In genomic region chr4:98946359-98946758, GRCh38 we compare ENCODE assay signal across 15 cellular contexts. TPM values are rescaled to one million over a fixed set of nuclear protein-coding genes. Genes with fewer than 3 reads are reported as not detected.
DNase-seq lines count a peak whose midpoint lies in the region; ATAC-seq and TF ChIP-seq lines count a peak whose summit lies in the region.
"Had no signal": no experiment of that assay in that cellular context is flagged by ENCODE, and none has a peak within 500 bp of the region (broad histone marks: within the 10 kb centered on the region; RNA-seq: fewer than 3 reads in every experiment).

No MANE protein-coding gene starts in this region.

- no peaks in the 10 kb centered on the region for H3F3A ChIP-seq in GM23338 (replicated peaks; ENCODE audit: low read depth)
- H3F3A ChIP-seq in PC-9 (ENCODE audit: insufficient read depth, low read depth): peaks cover 4% of the 10 kb centered on the region; the same call in 1 of the 2 replicates

- H3K9me3 ChIP-seq in PC-9 (ENCODE audit: insufficient read depth, low read depth): no peaks in the 10 kb centered on the region
- no peaks in the 10 kb centered on the region for H3K9me3 ChIP-seq in thoracic aorta

- H3K27me3 ChIP-seq in GM23338 (ENCODE audit: insufficient read depth) (no peaks in the 10 kb centered on the region), PC-9 (ENCODE audit: insufficient read depth, low read depth) (no peaks in the 10 kb centered on the region), thoracic aorta (replicated peaks; ENCODE audit: insufficient read depth) (no peaks in the 10 kb centered on the region)

- H3K9me3 Mint-ChIP-seq in GM23338: no peaks in the 10 kb centered on the region
- H3K9me3 Mint-ChIP-seq: CD8-positive, alpha-beta T cell had no signal

- no peaks in the 10 kb centered on the region for H3K79me2 ChIP-seq in GM23338 (replicated peaks; ENCODE audit: insufficient read depth)
- no peaks in the 10 kb centered on the region for H3K79me2 ChIP-seq in PC-9 (ENCODE audit: low read depth)

- H4K20me1 ChIP-seq in GM23338 (replicated peaks; ENCODE audit: insufficient read depth): no peaks in the 10 kb centered on the region
- H4K20me1 ChIP-seq in PC-9 (ENCODE audit: insufficient read depth): no peaks in the 10 kb centered on the region

- CTCF ChIA-PET in PC-9 (lab: Charles Lee): interaction anchor here (0.6 kb wide), 1 partner anchor 530 kb away, joined by 3 read pairs; no protein-coding TSS in a partner anchor

- no peaks in the 10 kb centered on the region for H3K4me1 Mint-ChIP-seq in GM23338

- BruUV-seq in PC-9 (replicated peaks; lab: Mats Ljungman, UMichigan): no TSS peak

- H3K4me2 ChIP-seq in GM23338 (no peak overlapping the region), PC-9 (no peak overlapping the region)

- intact Hi-C loops in PC-9 (cut with micrococcal nuclease; ENCODE audit: unreplicated experiment): no loop called here

- H3K9me2 ChIP-seq in GM23338 (ENCODE audit: insufficient read depth) (no peaks in the 10 kb centered on the region), PC-9 (ENCODE audit: insufficient read depth) (no peaks in the 10 kb centered on the region)

- no peak overlapping the region for H3K27ac Mint-ChIP-seq in GM23338
- H3K27ac Mint-ChIP-seq: CD8-positive, alpha-beta T cell had no signal

- POLR2A ChIA-PET in PC-9 (lab: Charles Lee; ENCODE audit: unreplicated experiment): interaction anchor here (0.6 kb wide), 1 partner anchor 9 kb away, joined by 3 read pairs; no protein-coding TSS in a partner anchor

- H3K4me3 Mint-ChIP-seq in GM23338: no peak overlapping the region
- H3K4me3 Mint-ChIP-seq: CD8-positive, alpha-beta T cell had no signal

- no peak overlapping the region for H3K4me3 ChIP-seq in GM23338
- H3K4me3 ChIP-seq in PC-9: no peak overlapping the region
- no peak overlapping the region for H3K4me3 ChIP-seq in thoracic aorta

- H3K4me1 ChIP-seq in GM23338 (ENCODE audit: insufficient read depth): no peaks in the 10 kb centered on the region
- no peaks in the 10 kb centered on the region for H3K4me1 ChIP-seq in PC-9 (replicated peaks; ENCODE audit: insufficient read depth)
- H3K4me1 ChIP-seq in thoracic aorta (ENCODE audit: control insufficient read depth in 1 of 2, low read depth in 2 of 2): peaks cover 8 to 20% of the 10 kb centered on the region in 2 donors

- ATAC-seq in GM23338 (no peak), thoracic aorta (ENCODE audit: insufficient number of reproducible peaks, low FRiP score, low read depth) (no peak), HG03139 (IDR thresholded peaks at IDR 0.05; ENCODE audit: unreplicated experiment) (no peak), GM18858 (IDR thresholded peaks at IDR 0.05; ENCODE audit: unreplicated experiment) (no peak)
- ATAC-seq: CD8-positive, alpha-beta T cell had no signal

- TF ChIP-seq CTCF in GM23338 (conservative IDR thresholded peaks at IDR 0.05; ENCODE audit: low read depth in 2 of 2) (no peak), PC-9 (conservative IDR thresholded peaks at IDR 0.05) (no peak), thoracic aorta (IDR thresholded peaks at IDR 0.05) (no peak)

- peak overlapping the region; percentile 44; the same call in 1 of the 2 replicates for H2AFZ ChIP-seq in GM23338
- 0 out of 2 replicates have a peak overlapping the region, but pooled peaks have one; percentile 1 for H2AFZ ChIP-seq in PC-9

- no peak overlapping the region for H3K27ac ChIP-seq in GM23338 (ENCODE audit: low read depth)
- H3K27ac ChIP-seq in PC-9: no peak overlapping the region
- peak overlapping the region; percentile 21 for H3K27ac ChIP-seq in epithelial cell of prostate
- peak overlapping the region; percentile 15 to 64 for H3K27ac ChIP-seq in thoracic aorta

- H3K27me3 Mint-ChIP-seq in GM23338 (ENCODE audit: insufficient read depth, low read depth, poor library complexity): no peaks in the 10 kb centered on the region

- H3K36me3 Mint-ChIP-seq in GM23338 (ENCODE audit: low read depth): no peaks in the 10 kb centered on the region
- H3K36me3 Mint-ChIP-seq: CD8-positive, alpha-beta T cell had no signal

- H3K36me3 ChIP-seq in GM23338 (ENCODE audit: insufficient read depth) (no peaks in the 10 kb centered on the region), PC-9 (ENCODE audit: low read depth) (no peaks in the 10 kb centered on the region), thoracic aorta (no peaks in the 10 kb centered on the region)

- DNase-seq in GM23338 (ENCODE audit: low spot score): no peak
- no peak for DNase-seq in PC-9
- DNase-seq in epithelial cell of prostate (ENCODE audit: low read depth, low spot score): no peak
- DNase-seq in thoracic aorta (ENCODE audit: low spot score): no peak
- no peak for DNase-seq in stimulated activated CD4-positive, alpha-beta T cell treated with anti-CD3 and anti-CD28 coated beads, Interleukin-2, amount 100 ng/mL, for 48 hours
- DNase-seq: CD8-positive, alpha-beta T cell; HCEC 1CT; NCI-H1092; NCI-H1694; NCI-H2107; NCI-H446; NCI-H748 treated with DMSO at 0.1 percent for 48 hours; SHP77 had no signal

TF ChIP-seq in GM23338, 12 proteins besides CTCF, POLR2A, EP300 and RAD21:
- TF ChIP-seq ETS1 (IDR thresholded peaks at IDR 0.05) (no peak), ZNF114 (CRISPR knock-in tag; IDR thresholded peaks at IDR 0.05) (no peak), STAT1 (IDR thresholded peaks at IDR 0.05; ENCODE audit: unreplicated experiment) (no peak), JUNB (IDR thresholded peaks at IDR 0.05; ENCODE audit: unreplicated experiment) (no peak), CREB1 (CRISPR knock-in tag; IDR thresholded peaks at IDR 0.05; ENCODE audit: low read depth) (no peak)

RNA-seq across cellular contexts. Expression of gene EIF4E, which starts 17.4 kb away (rescaled TPM):
- 257 and 351 TPM in 2 replicates for total RNA-seq in GM23338 (2014; rRNA removed; shearing (Covaris generic))
- 102 and 113 TPM in 2 replicates for polyA plus RNA-seq in GM23338 (2016; fragmentation: Nextera tagmentation; extraction: Ambion mirVana)
- total RNA-seq in PC-9 (2021): 47.1 and 59.6 TPM in 2 replicates
- 100 to 1,000 TPM; 108 to 111 TPM for total RNA-seq in thoracic aorta

RNA-seq across cellular contexts. Expression of gene METAP1, which starts 49.2 kb away (rescaled TPM):
- total RNA-seq in GM23338 (2014; rRNA removed; shearing (Covaris generic)): 94.5 and 122 TPM in 2 replicates
- 58.7 and 64.1 TPM in 2 replicates for polyA plus RNA-seq in GM23338 (2016; fragmentation: Nextera tagmentation; extraction: Ambion mirVana)
- 36.7 and 42.0 TPM in 2 replicates for total RNA-seq in PC-9 (2021)
- total RNA-seq in thoracic aorta: 10 to 100 TPM; 39.7 to 54.9 TPM

Comparison
In these comparisons a context has a peak if more than half of its experiments do, and no peak if none do; other contexts are left out.
1. H3K27ac ChIP-seq: peak in epithelial cell of prostate (single experiment) and thoracic aorta (2 of 2); none in GM23338 (single experiment) and PC-9 (single experiment).